In the genomic region with DNA sequence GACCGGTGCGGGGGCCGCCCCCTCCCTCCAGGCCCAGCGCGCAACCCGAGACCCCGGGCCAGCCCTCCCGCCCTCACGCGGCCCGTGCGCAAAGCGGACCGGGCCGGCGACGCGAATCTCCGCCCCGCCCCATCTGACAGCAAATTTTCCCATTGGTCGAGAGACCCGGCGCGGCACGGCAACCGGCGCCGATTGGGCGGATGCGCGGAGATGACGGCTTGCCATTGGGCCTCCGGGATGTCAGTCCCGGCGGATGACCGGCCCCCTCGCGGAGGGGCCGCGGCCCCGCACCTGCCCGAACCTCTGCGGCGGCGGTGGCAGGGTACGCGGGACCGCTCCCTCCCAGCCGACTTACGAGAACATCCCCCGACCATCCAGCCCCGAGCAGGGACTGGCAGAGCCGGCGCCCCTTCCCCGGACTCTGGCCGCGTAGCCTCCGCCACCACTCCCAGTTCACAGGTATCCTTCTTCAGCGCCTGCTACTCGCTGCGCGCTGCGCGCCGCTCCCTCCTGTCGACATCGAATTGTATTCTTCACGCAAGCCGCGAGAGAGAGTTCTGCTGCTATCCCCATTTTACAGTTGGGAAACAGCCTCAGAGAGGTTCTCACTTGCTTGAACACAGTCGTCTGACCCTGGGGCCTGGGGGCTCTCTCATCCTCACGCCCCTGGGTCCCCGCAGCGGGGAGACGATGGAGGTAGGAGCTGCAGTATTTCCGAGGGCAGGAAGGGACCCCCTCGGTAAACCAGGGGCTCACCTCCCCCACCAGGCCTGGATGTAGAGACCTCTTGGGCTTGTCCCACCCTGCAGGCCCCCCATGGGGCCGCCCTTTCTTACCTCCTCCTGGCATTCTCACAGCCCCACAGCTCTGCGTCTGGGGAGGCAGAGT, we compare ENCODE assay signal across 8 cellular contexts. TPM values are rescaled to one million over a fixed set of nuclear protein-coding genes. Genes with fewer than 3 reads are reported as not detected.
DNase-seq lines count a peak whose midpoint lies in the region; ATAC-seq and TF ChIP-seq lines count a peak whose summit lies in the region.

A gene with protein sequence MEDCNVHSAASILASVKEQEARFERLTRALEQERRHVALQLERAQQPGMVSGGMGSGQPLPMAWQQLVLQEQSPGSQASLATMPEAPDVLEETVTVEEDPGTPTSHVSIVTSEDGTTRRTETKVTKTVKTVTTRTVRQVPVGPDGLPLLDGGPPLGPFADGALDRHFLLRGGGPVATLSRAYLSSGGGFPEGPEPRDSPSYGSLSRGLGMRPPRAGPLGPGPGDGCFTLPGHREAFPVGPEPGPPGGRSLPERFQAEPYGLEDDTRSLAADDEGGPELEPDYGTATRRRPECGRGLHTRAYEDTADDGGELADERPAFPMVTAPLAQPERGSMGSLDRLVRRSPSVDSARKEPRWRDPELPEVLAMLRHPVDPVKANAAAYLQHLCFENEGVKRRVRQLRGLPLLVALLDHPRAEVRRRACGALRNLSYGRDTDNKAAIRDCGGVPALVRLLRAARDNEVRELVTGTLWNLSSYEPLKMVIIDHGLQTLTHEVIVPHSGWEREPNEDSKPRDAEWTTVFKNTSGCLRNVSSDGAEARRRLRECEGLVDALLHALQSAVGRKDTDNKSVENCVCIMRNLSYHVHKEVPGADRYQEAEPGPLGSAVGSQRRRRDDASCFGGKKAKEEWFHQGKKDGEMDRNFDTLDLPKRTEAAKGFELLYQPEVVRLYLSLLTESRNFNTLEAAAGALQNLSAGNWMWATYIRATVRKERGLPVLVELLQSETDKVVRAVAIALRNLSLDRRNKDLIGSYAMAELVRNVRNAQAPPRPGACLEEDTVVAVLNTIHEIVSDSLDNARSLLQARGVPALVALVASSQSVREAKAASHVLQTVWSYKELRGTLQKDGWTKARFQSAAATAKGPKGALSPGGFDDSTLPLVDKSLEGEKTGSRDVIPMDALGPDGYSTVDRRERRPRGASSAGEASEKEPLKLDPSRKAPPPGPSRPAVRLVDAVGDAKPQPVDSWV (minus strand): TSS at position 90 of the 888 bp plus-strand sequence. CDS start 26,029 bp downstream, outside the sequence.

- H3K4me3 Mint-ChIP-seq in H9: peak within 1 kb of the TSS; percentile 73 to 90

- no peak within 1 kb of the TSS for H2BK120ac ChIP-seq in H9 (ENCODE audit: low read depth, low read length, poor library complexity, severe bottlenecking)

- no peak within 1 kb of the TSS for H2BK20ac ChIP-seq in H9 (ENCODE audit: low read depth, low read length, poor library complexity, severe bottlenecking)

- TF ChIP-seq POLR2A in adrenal gland (IDR thresholded peaks at IDR 0.05): no peak
- peak in 1 of 2 donors; percentile 30 for TF ChIP-seq POLR2A in heart left ventricle (IDR thresholded peaks at IDR 0.05)
- no peak for TF ChIP-seq POLR2A in tibial nerve (IDR thresholded peaks at IDR 0.05)

- no peak within 1 kb of the TSS; a peak in 1 of 7 replicates for H3K27ac Mint-ChIP-seq in H9

- H3K4me3 ChIP-seq in adrenal gland (peak within 1 kb of the TSS in 2 of 4 donors; percentile 46 to 85), heart left ventricle (peak within 1 kb of the TSS; percentile 59 to 93 (median 80)), tibial nerve (peak within 1 kb of the TSS; percentile 65 to 88 (median 74))

- H3K4me1 Mint-ChIP-seq in H9: peaks cover 9 to 15% of the 10 kb centered on the region in 2 experiments

- no peak within 1 kb of the TSS for H3K56ac ChIP-seq in H9 (ENCODE audit: insufficient read length, low read depth, low read length)

- H3K36me3 ChIP-seq in adrenal gland (replicated peaks in 1 of 2) (no peaks in the 10 kb centered on the region), heart left ventricle (no peaks in the 10 kb centered on the region), tibial nerve (no peaks in the 10 kb centered on the region)

- peaks cover 31% of the 10 kb centered on the region for H3K27me3 ChIP-seq in H9 (ENCODE audit: insufficient read depth, low read length)
- no peaks in the 10 kb centered on the region for H3K27me3 ChIP-seq in adrenal gland
- peaks cover 0 to 20% (median 0%) of the 10 kb centered on the region in 9 donors for H3K27me3 ChIP-seq in heart left ventricle
- H3K27me3 ChIP-seq in tibial nerve: no peaks in the 10 kb centered on the region

- H2BK5ac ChIP-seq in H9 (ENCODE audit: insufficient read length, low read length): no peak within 1 kb of the TSS

- no CpG with 5 or more reads among the region's 79 CpGs for WGBS in H9 (ENCODE audit: extremely low coverage, insufficient read length, low lambda C conversion rate)
- 2 to 7% (median 4%) methylated on average over 16 to 79 of the region's 79 CpGs for WGBS in adrenal gland, 4 donors
- 1 to 9% (median 2%) methylated on average over 15 to 79 of the region's 79 CpGs for WGBS in heart left ventricle, 4 donors
- WGBS in tibial nerve, 2 donors: 2 to 6% methylated on average over 41 to 54 of the region's 79 CpGs

- H3T11ph ChIP-seq in H9 (ENCODE audit: low read length): no peak within 1 kb of the TSS

- peaks cover 0 to 2% (median 0%) of the 10 kb centered on the region in 3 experiments; a peak in 3 of 7 replicates for H3K36me3 Mint-ChIP-seq in H9 (ENCODE audit: insufficient read depth in 1 of 3, low read depth in 3 of 3)

- H3K4ac ChIP-seq in H9 (ENCODE audit: low read depth, low read length): no peak within 1 kb of the TSS

- no peak within 1 kb of the TSS for H2AK5ac ChIP-seq in H9 (ENCODE audit: insufficient read length, low read length)

- H2BK12ac ChIP-seq in H9 (ENCODE audit: insufficient read length, low read depth, low read length): no peak within 1 kb of the TSS

- intact Hi-C loops in adrenal gland (cut with DNase I): loop anchor here (5.0 to 10.0 kb wide), 2 partner anchors 45 to 78 kb away; no protein-coding TSS in a partner anchor
- intact Hi-C loops in heart left ventricle (cut with DNase I): loop anchor here in 2 of 10 donors (2.0 to 5.0 kb wide), 2 partner anchors 30 to 115 kb away; partner anchors contain the start of gene ZDHHC8 (in 1 of the 2)

- no peak within 1 kb of the TSS for H4K5ac ChIP-seq in H9 (ENCODE audit: insufficient read length, low read depth, low read length)

- H3K4me1 ChIP-seq in H9 (ENCODE audit: insufficient read depth, low read length) (no peaks in the 10 kb centered on the region), adrenal gland (replicated peaks in 1 of 2) (peaks cover 13 to 23% of the 10 kb centered on the region in 2 donors), heart left ventricle (peaks cover 3 to 47% (median 26%) of the 10 kb centered on the region in 12 donors), tibial nerve (peaks cover 0 to 58% (median 25%) of the 10 kb centered on the region in 4 donors)

- no peaks in the 10 kb centered on the region for H3K79me1 ChIP-seq in H9 (ENCODE audit: insufficient read depth, low read depth, low read length, poor library complexity, severe bottlenecking)

- no peaks in the 10 kb centered on the region for H3K9me3 Mint-ChIP-seq in H9

- no peaks in the 10 kb centered on the region for H3K79me2 ChIP-seq in H9 (ENCODE audit: insufficient read depth, low read length)

- peaks cover 54% of the 10 kb centered on the region for H3K27me3 Mint-ChIP-seq in H9 (ENCODE audit: low read depth)

- peak within 1 kb of the TSS; percentile 65 for H3K4me2 ChIP-seq in H9 (ENCODE audit: insufficient read depth, insufficient read length, low read length)

- no peak within 1 kb of the TSS for H4K8ac ChIP-seq in H9 (replicated peaks; ENCODE audit: insufficient read length, low read depth, low read length)

- no peak within 1 kb of the TSS for H2AFZ ChIP-seq in H9 (ENCODE audit: low read length)

- peaks cover 19% of the 10 kb centered on the region for H3K23me2 ChIP-seq in H9 (ENCODE audit: insufficient read length, low read depth, low read length, poor library complexity, severe bottlenecking)

- ATAC-seq in heart left ventricle: peak; percentile 30 to 75 (median 70)

- H3K18ac ChIP-seq in H9 (ENCODE audit: insufficient read length, low read depth, low read length): no peak within 1 kb of the TSS

- DNase-seq in Daoy (ENCODE audit: low read depth) (peak; percentile 91), H9 (peak; percentile 91), NCI-H1092 (lab: John Stamatoyannopoulos, UW) (peak; percentile 89), T follicular helper cell (ENCODE audit: low read depth) (peak; percentile 89), adrenal gland (peak; percentile 89 to 96 (median 93)), heart left ventricle (peak; percentile 94 to 96 (median 95)), pons (ENCODE audit: low spot score) (peak; percentile 79), tibial nerve (ENCODE audit: low spot score in 2 of 2) (peak; percentile 83 to 88)

- no peak within 1 kb of the TSS for H3K14ac ChIP-seq in H9 (ENCODE audit: insufficient read depth, low read length)

- no peak within 1 kb of the TSS for H2BK15ac ChIP-seq in H9 (ENCODE audit: low read depth, low read length)

- TF ChIP-seq EP300 in tibial nerve (IDR thresholded peaks at IDR 0.05): peak in 1 of 2 donors; percentile 34

- no peaks in the 10 kb centered on the region for H3K9me3 ChIP-seq in H9 (ENCODE audit: control insufficient read depth, low read depth, low read length)
- H3K9me3 ChIP-seq in adrenal gland (replicated peaks in 1 of 3): no peaks in the 10 kb centered on the region
- no peaks in the 10 kb centered on the region for H3K9me3 ChIP-seq in heart left ventricle
- no peaks in the 10 kb centered on the region for H3K9me3 ChIP-seq in tibial nerve

- no peak; the same call in 2 of the 3 replicates for TF ChIP-seq CTCF in H9 (conservative IDR thresholded peaks at IDR 0.05)
- peak in 5 of 6 experiments; percentile 19 to 43 (median 29) for TF ChIP-seq CTCF in adrenal gland (IDR thresholded peaks at IDR 0.05)
- peak in 7 of 12 donors; percentile 9 to 41 (median 21) for TF ChIP-seq CTCF in heart left ventricle (IDR thresholded peaks at IDR 0.05)
- peak in 3 of 5 experiments; percentile 22 to 69 (median 39) for TF ChIP-seq CTCF in tibial nerve (IDR thresholded peaks at IDR 0.05)

- no peak within 1 kb of the TSS for H3K9ac ChIP-seq in H9 (ENCODE audit: extremely low read depth, insufficient read length, low read length)

- H3K27ac ChIP-seq in H9 (ENCODE audit: insufficient read length, low read depth, low read length) (no peak within 1 kb of the TSS), adrenal gland (peak within 1 kb of the TSS in 2 of 5 donors; percentile 23), heart left ventricle (peak within 1 kb of the TSS in 6 of 12 donors; percentile 17 to 80 (median 50)), tibial nerve (peak within 1 kb of the TSS; percentile 60 to 84 (median 67))

- no peak within 1 kb of the TSS for H4K91ac ChIP-seq in H9 (ENCODE audit: insufficient read length, low read depth, low read length)

- H3K23ac ChIP-seq in H9 (ENCODE audit: insufficient read length, low read depth, low read length): no peak within 1 kb of the TSS

- no peaks in the 10 kb centered on the region for H4K20me1 ChIP-seq in H9 (ENCODE audit: control insufficient read depth, insufficient read depth, insufficient read length)

RNA-seq across cellular contexts. Expression of the gene that starts here (rescaled TPM):
- 3.4 and 6.2 TPM in 2 replicates for total RNA-seq in Daoy (2014; rRNA removed; shearing (Covaris generic))
- 40.7 and 41.1 TPM in 2 replicates for total RNA-seq in H9 (2021)
- total RNA-seq in adrenal gland: 10 to 100 TPM in 6 of 8 donors, 1 to 10 TPM in 2; 8.5 to 46.1 (median 23.9) TPM
- 10 to 100 TPM in 2 of 3 donors, 1 to 10 TPM in 1; 1.2 to 74.8 (median 18.8) TPM for polyA plus RNA-seq in adrenal gland
- 10 to 100 TPM; 21.2 to 46.6 (median 33.3) TPM for total RNA-seq in heart left ventricle
- 10 to 100 TPM; 33.0 to 39.2 TPM for polyA plus RNA-seq in heart left ventricle
- 10 to 100 TPM; 47.5 to 98.3 (median 80.6) TPM for total RNA-seq in tibial nerve
